ENCODE assay signal across 1 cellular context in the genomic region with DNA sequence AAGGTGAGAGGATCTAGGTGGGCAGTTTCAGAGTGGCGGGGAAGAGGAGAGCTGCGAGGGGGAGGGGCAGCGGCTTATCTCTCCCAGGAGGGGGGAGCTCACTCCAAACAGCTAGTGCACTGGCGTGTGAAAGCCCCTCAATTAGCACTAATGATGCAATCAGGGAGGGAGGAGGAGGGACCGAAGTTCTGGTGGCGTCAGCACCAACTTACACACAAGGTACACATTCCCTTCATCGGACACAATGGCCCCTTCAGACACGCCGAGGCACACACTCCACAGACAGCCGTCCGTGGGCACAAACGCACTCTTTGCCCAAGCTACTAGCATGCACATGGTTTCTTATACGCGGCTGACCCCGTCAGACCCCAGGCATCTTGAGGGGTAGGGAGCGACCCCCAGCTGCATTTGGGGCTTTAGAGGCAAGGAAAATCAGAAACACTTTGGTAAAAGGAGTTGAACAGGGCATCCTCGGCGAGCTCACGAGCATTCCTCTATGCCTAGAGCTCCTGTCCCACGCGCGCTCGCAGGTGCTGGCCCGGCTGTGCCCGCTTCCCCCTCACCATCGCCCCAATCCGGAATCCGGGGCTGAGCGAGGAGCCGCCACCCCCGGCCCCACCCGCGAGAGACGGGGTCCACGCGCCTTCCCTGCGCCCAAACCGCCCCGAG.
TF ChIP-seq lines count a peak whose summit lies in the region.

No MANE protein-coding gene starts in this region.

TF ChIP-seq in WTC11, 78 proteins besides CTCF, POLR2A, EP300 and RAD21 (continues in another document):
- TF ChIP-seq, protein P1, sequence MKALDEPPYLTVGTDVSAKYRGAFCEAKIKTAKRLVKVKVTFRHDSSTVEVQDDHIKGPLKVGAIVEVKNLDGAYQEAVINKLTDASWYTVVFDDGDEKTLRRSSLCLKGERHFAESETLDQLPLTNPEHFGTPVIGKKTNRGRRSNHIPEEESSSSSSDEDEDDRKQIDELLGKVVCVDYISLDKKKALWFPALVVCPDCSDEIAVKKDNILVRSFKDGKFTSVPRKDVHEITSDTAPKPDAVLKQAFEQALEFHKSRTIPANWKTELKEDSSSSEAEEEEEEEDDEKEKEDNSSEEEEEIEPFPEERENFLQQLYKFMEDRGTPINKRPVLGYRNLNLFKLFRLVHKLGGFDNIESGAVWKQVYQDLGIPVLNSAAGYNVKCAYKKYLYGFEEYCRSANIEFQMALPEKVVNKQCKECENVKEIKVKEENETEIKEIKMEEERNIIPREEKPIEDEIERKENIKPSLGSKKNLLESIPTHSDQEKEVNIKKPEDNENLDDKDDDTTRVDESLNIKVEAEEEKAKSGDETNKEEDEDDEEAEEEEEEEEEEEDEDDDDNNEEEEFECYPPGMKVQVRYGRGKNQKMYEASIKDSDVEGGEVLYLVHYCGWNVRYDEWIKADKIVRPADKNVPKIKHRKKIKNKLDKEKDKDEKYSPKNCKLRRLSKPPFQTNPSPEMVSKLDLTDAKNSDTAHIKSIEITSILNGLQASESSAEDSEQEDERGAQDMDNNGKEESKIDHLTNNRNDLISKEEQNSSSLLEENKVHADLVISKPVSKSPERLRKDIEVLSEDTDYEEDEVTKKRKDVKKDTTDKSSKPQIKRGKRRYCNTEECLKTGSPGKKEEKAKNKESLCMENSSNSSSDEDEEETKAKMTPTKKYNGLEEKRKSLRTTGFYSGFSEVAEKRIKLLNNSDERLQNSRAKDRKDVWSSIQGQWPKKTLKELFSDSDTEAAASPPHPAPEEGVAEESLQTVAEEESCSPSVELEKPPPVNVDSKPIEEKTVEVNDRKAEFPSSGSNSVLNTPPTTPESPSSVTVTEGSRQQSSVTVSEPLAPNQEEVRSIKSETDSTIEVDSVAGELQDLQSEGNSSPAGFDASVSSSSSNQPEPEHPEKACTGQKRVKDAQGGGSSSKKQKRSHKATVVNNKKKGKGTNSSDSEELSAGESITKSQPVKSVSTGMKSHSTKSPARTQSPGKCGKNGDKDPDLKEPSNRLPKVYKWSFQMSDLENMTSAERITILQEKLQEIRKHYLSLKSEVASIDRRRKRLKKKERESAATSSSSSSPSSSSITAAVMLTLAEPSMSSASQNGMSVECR (CRISPR knock-in tag; IDR thresholded peaks at IDR 0.05; ENCODE audit: borderline replicate concordance): 0 out of 2 replicates have a peak, but pooled peaks have one; percentile 42
- TF ChIP-seq GTF2I (CRISPR knock-in tag; conservative IDR thresholded peaks at IDR 0.05) (no peak), PRDM15 (CRISPR knock-in tag; IDR thresholded peaks at IDR 0.05) (no peak), CREB1 (CRISPR knock-in tag; IDR thresholded peaks at IDR 0.05) (no peak), SP1 (CRISPR knock-in tag; conservative IDR thresholded peaks at IDR 0.05) (peak; percentile 73; the same call in 1 of the 2 replicates), ZNF425 (CRISPR knock-in tag; conservative IDR thresholded peaks at IDR 0.05) (no peak), ZBTB21 (CRISPR knock-in tag; IDR thresholded peaks at IDR 0.05; ENCODE audit: borderline replicate concordance) (peak; percentile 69; the same call in 1 of the 2 replicates), MLX (CRISPR knock-in tag; IDR thresholded peaks at IDR 0.05) (no peak), RELA (CRISPR knock-in tag; IDR thresholded peaks at IDR 0.05; ENCODE audit: borderline replicate concordance) (no peak), NR2C2 (CRISPR knock-in tag; IDR thresholded peaks at IDR 0.05) (no peak), FOXK1 (CRISPR knock-in tag; IDR thresholded peaks at IDR 0.05) (peak; percentile 72), SMAD3 (CRISPR knock-in tag; IDR thresholded peaks at IDR 0.05; ENCODE audit: borderline replicate concordance) (no peak), NR3C1 (CRISPR knock-in tag; conservative IDR thresholded peaks at IDR 0.05; ENCODE audit: low read depth) (no peak), STAT6 (CRISPR knock-in tag; conservative IDR thresholded peaks at IDR 0.05; ENCODE audit: low read depth) (no peak), FOXP1 (CRISPR knock-in tag; IDR thresholded peaks at IDR 0.05; ENCODE audit: borderline replicate concordance) (no peak), HMGA2 (CRISPR knock-in tag; IDR thresholded peaks at IDR 0.05) (no peak), ZNF219 (CRISPR knock-in tag; IDR thresholded peaks at IDR 0.05; ENCODE audit: borderline replicate concordance) (no peak), TCF7 (CRISPR knock-in tag; IDR thresholded peaks at IDR 0.05; ENCODE audit: low read depth) (no peak), CREM (CRISPR knock-in tag; IDR thresholded peaks at IDR 0.05) (no peak), ZNF671 (CRISPR knock-in tag; IDR thresholded peaks at IDR 0.05) (no peak), ZNF263 (CRISPR knock-in tag; IDR thresholded peaks at IDR 0.05; ENCODE audit: low read depth) (no peak), TEAD4 (CRISPR knock-in tag; IDR thresholded peaks at IDR 0.05) (no peak), TEAD1 (CRISPR knock-in tag; IDR thresholded peaks at IDR 0.05) (peak; percentile 58; the same call in 1 of the 2 replicates), GRHL2 (CRISPR knock-in tag; IDR thresholded peaks at IDR 0.05; ENCODE audit: insufficient replicate concordance, severe bottlenecking) (no peak)
- TF ChIP-seq, protein P2, sequence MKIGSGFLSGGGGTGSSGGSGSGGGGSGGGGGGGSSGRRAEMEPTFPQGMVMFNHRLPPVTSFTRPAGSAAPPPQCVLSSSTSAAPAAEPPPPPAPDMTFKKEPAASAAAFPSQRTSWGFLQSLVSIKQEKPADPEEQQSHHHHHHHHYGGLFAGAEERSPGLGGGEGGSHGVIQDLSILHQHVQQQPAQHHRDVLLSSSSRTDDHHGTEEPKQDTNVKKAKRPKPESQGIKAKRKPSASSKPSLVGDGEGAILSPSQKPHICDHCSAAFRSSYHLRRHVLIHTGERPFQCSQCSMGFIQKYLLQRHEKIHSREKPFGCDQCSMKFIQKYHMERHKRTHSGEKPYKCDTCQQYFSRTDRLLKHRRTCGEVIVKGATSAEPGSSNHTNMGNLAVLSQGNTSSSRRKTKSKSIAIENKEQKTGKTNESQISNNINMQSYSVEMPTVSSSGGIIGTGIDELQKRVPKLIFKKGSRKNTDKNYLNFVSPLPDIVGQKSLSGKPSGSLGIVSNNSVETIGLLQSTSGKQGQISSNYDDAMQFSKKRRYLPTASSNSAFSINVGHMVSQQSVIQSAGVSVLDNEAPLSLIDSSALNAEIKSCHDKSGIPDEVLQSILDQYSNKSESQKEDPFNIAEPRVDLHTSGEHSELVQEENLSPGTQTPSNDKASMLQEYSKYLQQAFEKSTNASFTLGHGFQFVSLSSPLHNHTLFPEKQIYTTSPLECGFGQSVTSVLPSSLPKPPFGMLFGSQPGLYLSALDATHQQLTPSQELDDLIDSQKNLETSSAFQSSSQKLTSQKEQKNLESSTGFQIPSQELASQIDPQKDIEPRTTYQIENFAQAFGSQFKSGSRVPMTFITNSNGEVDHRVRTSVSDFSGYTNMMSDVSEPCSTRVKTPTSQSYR (CRISPR knock-in tag; IDR thresholded peaks at IDR 0.05): peak; percentile 96
- TF ChIP-seq, protein P3, sequence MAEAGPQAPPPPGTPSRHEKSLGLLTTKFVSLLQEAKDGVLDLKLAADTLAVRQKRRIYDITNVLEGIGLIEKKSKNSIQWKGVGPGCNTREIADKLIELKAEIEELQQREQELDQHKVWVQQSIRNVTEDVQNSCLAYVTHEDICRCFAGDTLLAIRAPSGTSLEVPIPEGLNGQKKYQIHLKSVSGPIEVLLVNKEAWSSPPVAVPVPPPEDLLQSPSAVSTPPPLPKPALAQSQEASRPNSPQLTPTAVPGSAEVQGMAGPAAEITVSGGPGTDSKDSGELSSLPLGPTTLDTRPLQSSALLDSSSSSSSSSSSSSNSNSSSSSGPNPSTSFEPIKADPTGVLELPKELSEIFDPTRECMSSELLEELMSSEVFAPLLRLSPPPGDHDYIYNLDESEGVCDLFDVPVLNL (CRISPR knock-in tag; IDR thresholded peaks at IDR 0.05; ENCODE audit: borderline replicate concordance, low read depth): no peak
- TF ChIP-seq, protein P4, sequence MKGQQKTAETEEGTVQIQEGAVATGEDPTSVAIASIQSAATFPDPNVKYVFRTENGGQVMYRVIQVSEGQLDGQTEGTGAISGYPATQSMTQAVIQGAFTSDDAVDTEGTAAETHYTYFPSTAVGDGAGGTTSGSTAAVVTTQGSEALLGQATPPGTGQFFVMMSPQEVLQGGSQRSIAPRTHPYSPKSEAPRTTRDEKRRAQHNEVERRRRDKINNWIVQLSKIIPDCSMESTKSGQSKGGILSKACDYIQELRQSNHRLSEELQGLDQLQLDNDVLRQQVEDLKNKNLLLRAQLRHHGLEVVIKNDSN (CRISPR knock-in tag; IDR thresholded peaks at IDR 0.05): peak; percentile 26; the same call in 1 of the 2 replicates
- TF ChIP-seq, protein P5, sequence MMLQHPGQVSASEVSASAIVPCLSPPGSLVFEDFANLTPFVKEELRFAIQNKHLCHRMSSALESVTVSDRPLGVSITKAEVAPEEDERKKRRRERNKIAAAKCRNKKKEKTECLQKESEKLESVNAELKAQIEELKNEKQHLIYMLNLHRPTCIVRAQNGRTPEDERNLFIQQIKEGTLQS (CRISPR knock-in tag; conservative IDR thresholded peaks at IDR 0.05): peak; percentile 97
- TF ChIP-seq, protein P6, sequence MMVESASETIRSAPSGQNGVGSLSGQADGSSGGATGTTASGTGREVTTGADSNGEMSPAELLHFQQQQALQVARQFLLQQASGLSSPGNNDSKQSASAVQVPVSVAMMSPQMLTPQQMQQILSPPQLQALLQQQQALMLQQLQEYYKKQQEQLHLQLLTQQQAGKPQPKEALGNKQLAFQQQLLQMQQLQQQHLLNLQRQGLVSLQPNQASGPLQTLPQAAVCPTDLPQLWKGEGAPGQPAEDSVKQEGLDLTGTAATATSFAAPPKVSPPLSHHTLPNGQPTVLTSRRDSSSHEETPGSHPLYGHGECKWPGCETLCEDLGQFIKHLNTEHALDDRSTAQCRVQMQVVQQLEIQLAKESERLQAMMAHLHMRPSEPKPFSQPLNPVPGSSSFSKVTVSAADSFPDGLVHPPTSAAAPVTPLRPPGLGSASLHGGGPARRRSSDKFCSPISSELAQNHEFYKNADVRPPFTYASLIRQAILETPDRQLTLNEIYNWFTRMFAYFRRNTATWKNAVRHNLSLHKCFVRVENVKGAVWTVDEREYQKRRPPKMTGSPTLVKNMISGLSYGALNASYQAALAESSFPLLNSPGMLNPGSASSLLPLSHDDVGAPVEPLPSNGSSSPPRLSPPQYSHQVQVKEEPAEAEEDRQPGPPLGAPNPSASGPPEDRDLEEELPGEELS (CRISPR knock-in tag; IDR thresholded peaks at IDR 0.05): 0 out of 2 replicates have a peak, but pooled peaks have one; percentile 59
